8 cellular contexts compared by ENCODE assay signal in genomic region chr3:45994661-45995369, GRCh38. TPM values are rescaled to one million over a fixed set of nuclear protein-coding genes. Genes with fewer than 3 reads are reported as not detected.
DNase-seq lines count a peak whose midpoint lies in the region; ATAC-seq, FAIRE-seq and TF ChIP-seq lines count a peak whose summit lies in the region.

No MANE protein-coding gene starts in this region.

- H4K20me1 ChIP-seq in DOHH2 (ENCODE audit: control insufficient read depth, insufficient read depth, low read depth, low read length), result no peaks in the 10 kb centered on the region

- peak overlapping the region; percentile 16; the same call in 1 of the 2 replicates for H3K27ac ChIP-seq in DOHH2 (ENCODE audit: low read depth, low read length)
- peak overlapping the region; percentile 54 to 93 (median 89) for H3K27ac ChIP-seq in pancreas

- H3K36me3 ChIP-seq in DOHH2 (ENCODE audit: control insufficient read depth, low read length) (peaks cover 3% of the 10 kb centered on the region; the same call in 1 of the 2 replicates), pancreas (no peaks in the 10 kb centered on the region)

- ATAC-seq in GM21786 (IDR thresholded peaks at IDR 0.05; ENCODE audit: unreplicated experiment) (peak; percentile 7), pancreas (peak; percentile 51 to 59 (median 52)), HG03175 (IDR thresholded peaks at IDR 0.05; ENCODE audit: unreplicated experiment) (no peak)

- H3K36me3 Mint-ChIP-seq in activated T-helper 1 cell treated with anti-CD3 and anti-CD28 coated beads, Interleukin-12 subunit alpha, Interleukin-12 subunit beta, Interleukin-2, Interleukin-4 antibody, amounts not matched to agents 30 ng/mL and 10 ng/mL and 1 ng/mL, durations not matched to agents 14 hours and 24 hours and 36 hours (ENCODE audit: low read depth), result peaks cover 34% of the 10 kb centered on the region

- no peaks in the 10 kb centered on the region for H3F3A ChIP-seq in DOHH2 (ENCODE audit: control insufficient read depth, insufficient read depth)

- intact Hi-C loops in activated T-helper 1 cell treated with anti-CD3 and anti-CD28 coated beads, Interleukin-12 subunit alpha, Interleukin-12 subunit beta, Interleukin-2, Interleukin-4 antibody, amounts not matched to agents 30 ng/mL and 10 ng/mL and 1 ng/mL, durations not matched to agents 14 hours and 24 hours and 36 hours (cut with micrococcal nuclease), result loop anchor here (1.0 to 5.0 kb wide), 4 partner anchors 70 to 133 kb away; no protein-coding TSS in a partner anchor
- intact Hi-C loops in pancreas (cut with DNase I), result no loop called here

- peak overlapping the region; percentile 87 for H3K4me3 Mint-ChIP-seq in activated T-helper 1 cell treated with anti-CD3 and anti-CD28 coated beads, Interleukin-12 subunit alpha, Interleukin-12 subunit beta, Interleukin-2, Interleukin-4 antibody, amounts not matched to agents 30 ng/mL and 10 ng/mL and 1 ng/mL, durations not matched to agents 14 hours and 24 hours and 36 hours

- peaks cover 3% of the 10 kb centered on the region for H3K27me3 Mint-ChIP-seq in activated T-helper 1 cell treated with anti-CD3 and anti-CD28 coated beads, Interleukin-12 subunit alpha, Interleukin-12 subunit beta, Interleukin-2, Interleukin-4 antibody, amounts not matched to agents 30 ng/mL and 10 ng/mL and 1 ng/mL, durations not matched to agents 14 hours and 24 hours and 36 hours (ENCODE audit: insufficient read depth)

- H3K4me3 ChIP-seq in DOHH2 (ENCODE audit: low read length) (peak overlapping the region; percentile 83), pancreas (peak overlapping the region; percentile 77 to 92 (median 84))

- H3K9me2 ChIP-seq in DOHH2 (replicated peaks; ENCODE audit: control insufficient read depth, low read length), result no peaks in the 10 kb centered on the region

- peak overlapping the region; percentile 91 for H3K4me2 ChIP-seq in DOHH2 (ENCODE audit: low read length)

- H3K27me3 ChIP-seq in DOHH2 (ENCODE audit: control insufficient read depth, low read length) (no peaks in the 10 kb centered on the region), pancreas (no peaks in the 10 kb centered on the region)

- no peaks in the 10 kb centered on the region for H3K9me3 Mint-ChIP-seq in activated T-helper 1 cell treated with anti-CD3 and anti-CD28 coated beads, Interleukin-12 subunit alpha, Interleukin-12 subunit beta, Interleukin-2, Interleukin-4 antibody, amounts not matched to agents 30 ng/mL and 10 ng/mL and 1 ng/mL, durations not matched to agents 14 hours and 24 hours and 36 hours

- no peaks in the 10 kb centered on the region; the same call in 1 of the 2 replicates for H3K9me3 ChIP-seq in DOHH2 (ENCODE audit: control insufficient read depth, insufficient read depth, low read length)
- no peaks in the 10 kb centered on the region for H3K9me3 ChIP-seq in pancreas

- peaks cover 32% of the 10 kb centered on the region for H3K4me1 ChIP-seq in DOHH2 (ENCODE audit: control insufficient read depth, low read length)
- H3K4me1 ChIP-seq in pancreas, result peaks cover 8 to 35% (median 21%) of the 10 kb centered on the region in 3 donors

- DNase-seq in NCI-H146 (lab: John Stamatoyannopoulos, UW) (peak; percentile 19), germinal center (ENCODE audit: low spot score) (peak; percentile 13), pancreas (peak in 1 of 6 donors; percentile 66), AG08396 (ENCODE audit: low spot score) (no peak)
- peak; percentile 49 for DNase-seq in activated T-helper 1 cell treated with anti-CD3 and anti-CD28 coated beads, Interleukin-12 subunit alpha, Interleukin-12 subunit beta, Interleukin-2, Interleukin-4 antibody, amounts not matched to agents 30 ng/mL and 10 ng/mL and 1 ng/mL, durations not matched to agents 14 hours and 24 hours and 36 hours (ENCODE audit: low spot score)

- WGBS in pancreas, 2 donors, result 2 to 3% methylated on average over 20 of the region's 20 CpGs

- H3K27ac Mint-ChIP-seq in activated T-helper 1 cell treated with anti-CD3 and anti-CD28 coated beads, Interleukin-12 subunit alpha, Interleukin-12 subunit beta, Interleukin-2, Interleukin-4 antibody, amounts not matched to agents 30 ng/mL and 10 ng/mL and 1 ng/mL, durations not matched to agents 14 hours and 24 hours and 36 hours, result peak overlapping the region; percentile 96

- peaks cover 70% of the 10 kb centered on the region for H3K4me1 Mint-ChIP-seq in activated T-helper 1 cell treated with anti-CD3 and anti-CD28 coated beads, Interleukin-12 subunit alpha, Interleukin-12 subunit beta, Interleukin-2, Interleukin-4 antibody, amounts not matched to agents 30 ng/mL and 10 ng/mL and 1 ng/mL, durations not matched to agents 14 hours and 24 hours and 36 hours (ENCODE audit: low read depth)

- TF ChIP-seq CTCF in DOHH2 (IDR thresholded peaks at IDR 0.05; ENCODE audit: low read depth, low read length, poor library complexity, severe bottlenecking), result no peak
- no peak for TF ChIP-seq CTCF in pancreas (IDR thresholded peaks at IDR 0.05)

- no peak for FAIRE-seq in pancreas (lab: Jason Lieb, UNC)

- peaks cover 53% of the 10 kb centered on the region for H3K79me2 ChIP-seq in DOHH2 (ENCODE audit: control insufficient read depth, low read length)

RNA-seq across cellular contexts. Expression of gene FYCO1, which starts 0.8 kb away (rescaled TPM):
- total RNA-seq in activated T-helper 1 cell treated with anti-CD3 and anti-CD28 coated beads, Interleukin-12 subunit alpha, Interleukin-12 subunit beta, Interleukin-2, Interleukin-4 antibody, amounts not matched to agents 30 ng/mL and 10 ng/mL and 1 ng/mL, durations not matched to agents 14 hours and 24 hours and 36 hours, result 16.1 and 16.3 TPM in 2 replicates
- 10 to 100 TPM; 13.0 to 25.1 (median 17.2) TPM for total RNA-seq in pancreas
- 10 to 100 TPM in 1 of 2 donors, 1 to 10 TPM in 1; 9.3 to 10.3 TPM for polyA plus RNA-seq in pancreas

RNA-seq across cellular contexts. Expression of gene XCR1, which starts 32.5 kb away (rescaled TPM):
- 0.05 and 0.08 TPM in 2 replicates for total RNA-seq in activated T-helper 1 cell treated with anti-CD3 and anti-CD28 coated beads, Interleukin-12 subunit alpha, Interleukin-12 subunit beta, Interleukin-2, Interleukin-4 antibody, amounts not matched to agents 30 ng/mL and 10 ng/mL and 1 ng/mL, durations not matched to agents 14 hours and 24 hours and 36 hours
- total RNA-seq in pancreas, result under 1 TPM in 4 of 6 donors, not detected in 2; 0.04 to 0.31 (median 0.20) TPM
- not detected for polyA plus RNA-seq in pancreas

RNA-seq across cellular contexts. Expression of gene CXCR6, which starts 51.6 kb away (rescaled TPM):
- total RNA-seq in activated T-helper 1 cell treated with anti-CD3 and anti-CD28 coated beads, Interleukin-12 subunit alpha, Interleukin-12 subunit beta, Interleukin-2, Interleukin-4 antibody, amounts not matched to agents 30 ng/mL and 10 ng/mL and 1 ng/mL, durations not matched to agents 14 hours and 24 hours and 36 hours, result 27.2 and 27.9 TPM in 2 replicates
- under 1 TPM in 5 of 6 donors, not detected in 1; 0.08 to 0.89 (median 0.72) TPM for total RNA-seq in pancreas
- under 1 TPM; 0.23 to 0.35 TPM for polyA plus RNA-seq in pancreas

Comparison
In these comparisons a context has a peak if more than half of its experiments do, and no peak if none do; other contexts are left out.
1. RNA of gene CXCR6, which starts 51.6 kb away (total RNA-seq): 27.2 to 27.9 TPM in activated T-helper 1 cell treated with anti-CD3 and anti-CD28 coated beads, Interleukin-12 subunit alpha, Interleukin-12 subunit beta, Interleukin-2, Interleukin-4 antibody, amounts not matched to agents 30 ng/mL and 10 ng/mL and 1 ng/mL, durations not matched to agents 14 hours and 24 hours and 36 hours; 0.08 to 0.89 TPM in pancreas; every median in the first group is over 10 times any median in the second.